Comparison of ENCODE assay signal across 25 cellular contexts in genomic region chr13:109074436-109074835, GRCh38.
A peak's percentile ranks its signal among the peaks of the same experiment; 100 is the strongest.
DNase-seq lines count a peak whose midpoint lies in the region; FAIRE-seq and TF ChIP-seq lines count a peak whose summit lies in the region.
"Had no signal": no experiment of that assay in that cellular context is flagged by ENCODE, and none has a peak within 500 bp of the region (broad histone marks: within the 10 kb centered on the region; RNA-seq: fewer than 3 reads in every experiment).

No MANE protein-coding gene starts in this region.

- H3K27ac ChIP-seq in keratinocyte (ENCODE audit: control insufficient read depth, insufficient read depth, low read length): no peak overlapping the region
- H3K27ac ChIP-seq in neuronal stem cell (replicated peaks; ENCODE audit: low read length): no peak overlapping the region
- H3K27ac ChIP-seq: 22Rv1; A549; BLaER1 treated with 17β-estradiol and CSF1 and Interleukin-3, amounts not matched to agents 10 nM and 100 nM; C4-2B had no signal

- H2AFZ ChIP-seq in keratinocyte (ENCODE audit: control insufficient read depth, low read length): no peak overlapping the region
- H2AFZ ChIP-seq in neuronal stem cell (ENCODE audit: low read length): no peak overlapping the region

- DNase-seq in H54 (ENCODE audit: insufficient read length, low spot score) (no peak), keratinocyte (ENCODE audit: low read depth, low spot score) (no peak), neuronal stem cell (ENCODE audit: low spot score) (no peak), D341Med (ENCODE audit: low spot score) (no peak), glomerular visceral epithelial cell (ENCODE audit: extremely low spot score) (no peak), NCI-H748 treated with DMSO at 0.1 percent for 48 hours (lab: John Stamatoyannopoulos, UW) (no peak)
- DNase-seq: AML-193; Caco-2; Calu3; CD4-positive, alpha-beta T cell; CD8-positive, alpha-beta T cell; DMS 273 treated with DMSO at 0.1 percent for 48 hours; DMS153; DMS53; DMS79; DND-41; EL; GDM1 had no signal

- H3K4me1 ChIP-seq in keratinocyte (ENCODE audit: control insufficient read depth, extremely low read depth, insufficient read depth, low read length) (no peaks in the 10 kb centered on the region), neuronal stem cell (ENCODE audit: control insufficient read depth in 2 of 2, insufficient read depth in 1 of 2, low read depth in 1 of 2, low read length in 2 of 2) (no peaks in the 10 kb centered on the region)
- H3K4me1 ChIP-seq: A549; BLaER1 treated with 17β-estradiol and CSF1 and Interleukin-3, amounts not matched to agents 10 nM and 100 nM; Caco-2 had no signal

- no peak overlapping the region for H2BK120ac ChIP-seq in neuronal stem cell (ENCODE audit: low read depth, low read length)

- peak overlapping the region; percentile 73 for H2BK12ac ChIP-seq in neuronal stem cell (ENCODE audit: low read length)

- H3K27me3 ChIP-seq in keratinocyte (ENCODE audit: control insufficient read depth, extremely low read depth, insufficient read depth, low read length): no peaks in the 10 kb centered on the region
- H3K27me3 ChIP-seq in neuronal stem cell (ENCODE audit: control insufficient read depth in 3 of 3, insufficient read depth in 3 of 3, low read depth in 1 of 3, low read length in 3 of 3): no peaks in the 10 kb centered on the region
- H3K27me3 ChIP-seq: BLaER1 treated with 17β-estradiol and CSF1 and Interleukin-3, amounts not matched to agents 10 nM and 100 nM had no signal

- no peak overlapping the region for H3K4ac ChIP-seq in neuronal stem cell (ENCODE audit: low read length)

- H3K9ac ChIP-seq in keratinocyte (ENCODE audit: control insufficient read depth, extremely low read depth, insufficient read depth, low read length) (no peak overlapping the region), neuronal stem cell (ENCODE audit: low read depth, low read length, poor library complexity) (no peak overlapping the region)
- H3K9ac ChIP-seq: BLaER1 treated with 17β-estradiol and CSF1 and Interleukin-3, amounts not matched to agents 10 nM and 100 nM had no signal

- no peak overlapping the region for H2AK5ac ChIP-seq in neuronal stem cell (ENCODE audit: low read depth, low read length)

- H2BK15ac ChIP-seq in neuronal stem cell (ENCODE audit: low read length): no peak overlapping the region

- H3K23ac ChIP-seq in neuronal stem cell (ENCODE audit: low read depth, low read length, poor library complexity): no peak overlapping the region

- H4K91ac ChIP-seq in neuronal stem cell (ENCODE audit: low read depth, low read length, poor library complexity): no peak overlapping the region

- no peaks in the 10 kb centered on the region for H4K20me1 ChIP-seq in keratinocyte (ENCODE audit: control insufficient read depth, extremely low read depth, insufficient read depth, low read length)
- H4K20me1 ChIP-seq: BLaER1 treated with 17β-estradiol and CSF1 and Interleukin-3, amounts not matched to agents 10 nM and 100 nM had no signal

- dilution Hi-C loops in keratinocyte (cut with MboI; ENCODE audit: extremely low pct_ligation_motif_present, low sequenced_read_pairs): no loop called here

- peak; percentile 23 for FAIRE-seq in H54 (lab: Jason Lieb, UNC)
- peak; percentile 36 for FAIRE-seq in keratinocyte (lab: Jason Lieb, UNC)
- FAIRE-seq: A549, GM12878, GM12892, GM18507 had no signal

- H3K4me3 ChIP-seq in keratinocyte (ENCODE audit: control insufficient read depth in 2 of 3, extremely low read depth in 1 of 3, insufficient read depth in 2 of 3, low read depth in 1 of 3, low read length in 3 of 3): no peak overlapping the region
- no peak overlapping the region for H3K4me3 ChIP-seq in neuronal stem cell (ENCODE audit: low read length in 2 of 2)
- H3K4me3 ChIP-seq: A549; BLaER1 treated with 17β-estradiol and CSF1 and Interleukin-3, amounts not matched to agents 10 nM and 100 nM; GM12878 had no signal

- no peak overlapping the region for H3K18ac ChIP-seq in neuronal stem cell (ENCODE audit: low read length)

- H3K79me1 ChIP-seq in neuronal stem cell (ENCODE audit: low read depth, low read length): no peaks in the 10 kb centered on the region

- H3K9me1 ChIP-seq in keratinocyte (ENCODE audit: control insufficient read depth, extremely low read depth, insufficient read depth, low read length): no peaks in the 10 kb centered on the region

- no peak for TF ChIP-seq CTCF in keratinocyte (optimal IDR thresholded peaks at IDR 0.05 in 1 of 3, IDR thresholded peaks at IDR 0.05 in 1 of 3, conservative IDR thresholded peaks at IDR 0.05 in 1 of 3; ENCODE audit: extremely low read depth in 1 of 3, insufficient read depth in 2 of 3, low read length in 3 of 3)

- H3K36me3 ChIP-seq in keratinocyte (ENCODE audit: control insufficient read depth in 2 of 2, extremely low read depth in 1 of 2, insufficient read depth in 2 of 2, low read length in 2 of 2) (no peaks in the 10 kb centered on the region), neuronal stem cell (replicated peaks in 1 of 2; ENCODE audit: control insufficient read depth in 2 of 2, insufficient read depth in 2 of 2, low read length in 2 of 2) (no peaks in the 10 kb centered on the region)
- H3K36me3 ChIP-seq: BLaER1 treated with 17β-estradiol and CSF1 and Interleukin-3, amounts not matched to agents 10 nM and 100 nM had no signal

- TF ChIP-seq POLR2A in H54 (IDR thresholded peaks at IDR 0.05; ENCODE audit: low read depth, low read length): no peak

- no peak overlapping the region for H2BK5ac ChIP-seq in neuronal stem cell (ENCODE audit: low read length)

- H3K4me2 ChIP-seq in keratinocyte (ENCODE audit: control insufficient read depth, extremely low read depth, insufficient read depth, low read depth, low read length): no peak overlapping the region
- no peak overlapping the region for H3K4me2 ChIP-seq in neuronal stem cell (ENCODE audit: insufficient read depth, low read length, poor library complexity, severe bottlenecking)
- H3K4me2 ChIP-seq: A549; BLaER1 treated with 17β-estradiol and CSF1 and Interleukin-3, amounts not matched to agents 10 nM and 100 nM had no signal

- no peaks in the 10 kb centered on the region for H3K79me2 ChIP-seq in keratinocyte (ENCODE audit: control insufficient read depth, insufficient read depth, low read length)

- H3K9me3 ChIP-seq in keratinocyte (ENCODE audit: control insufficient read depth, low read depth, low read length): no peaks in the 10 kb centered on the region
- H3K9me3 ChIP-seq in neuronal stem cell (replicated peaks in 1 of 2; ENCODE audit: control insufficient read depth in 2 of 2, insufficient read depth in 1 of 2, low read depth in 1 of 2, low read length in 2 of 2): peaks cover 0 to 2% of the 10 kb centered on the region in 2 donors
- H3K9me3 ChIP-seq: A549, Caco-2 had no signal

- H3K14ac ChIP-seq in neuronal stem cell (ENCODE audit: low read length): no peak overlapping the region

- no CpG with 5 or more reads among the region's 6 CpGs for WGBS in neuronal stem cell (ENCODE audit: extremely low coverage in 2 of 2, insufficient read length in 2 of 2, insufficient replicate concordance in 1 of 2), 2 donors

- no peak overlapping the region for H4K8ac ChIP-seq in neuronal stem cell (ENCODE audit: low read depth, low read length)
